17 cellular contexts compared by ENCODE assay signal in genomic region chr4:53113433-53114215, GRCh38.
DNase-seq lines count a peak whose midpoint lies in the region; ATAC-seq, FAIRE-seq and TF ChIP-seq lines count a peak whose summit lies in the region.
"Had no signal": no experiment of that assay in that cellular context is flagged by ENCODE, and none has a peak within 500 bp of the region (broad histone marks: within the 10 kb centered on the region; RNA-seq: fewer than 3 reads in every experiment).

No MANE protein-coding gene starts in this region.

- FAIRE-seq in H54 (lab: Jason Lieb, UNC): no peak

- peak; percentile 60 for ATAC-seq in activated CD8-positive, alpha-beta memory T cell treated with anti-CD3 and anti-CD28 coated beads, Interleukin-2, amount 10 ng/mL, durations not matched to agents 7 days and 5 days
- ATAC-seq in GM19463 (IDR thresholded peaks at IDR 0.05; ENCODE audit: unreplicated experiment): peak; percentile 70
- ATAC-seq in HG03469 (IDR thresholded peaks at IDR 0.05; ENCODE audit: unreplicated experiment): peak; percentile 78
- ATAC-seq in left lobe of liver: no peak
- ATAC-seq: HCT116 had no signal

- peaks cover 16% of the 10 kb centered on the region for H3K36me3 Mint-ChIP-seq in activated CD8-positive, alpha-beta memory T cell treated with anti-CD3 and anti-CD28 coated beads, Interleukin-2, amount 10 ng/mL, durations not matched to agents 7 days and 5 days

- no peak overlapping the region for H3K27ac Mint-ChIP-seq in activated CD8-positive, alpha-beta memory T cell treated with anti-CD3 and anti-CD28 coated beads, Interleukin-2, amount 10 ng/mL, durations not matched to agents 7 days and 5 days
- H3K27ac Mint-ChIP-seq: T-helper 1 cell treated with Interleukin-12 subunit alpha and Interleukin-12 subunit beta and Interleukin-4 antibody, amounts not matched to agents 30 μg/mL and 1 μg/mL, for 36 hours had no signal

- CTCF ChIA-PET in activated CD8-positive, alpha-beta memory T cell treated with anti-CD3 and anti-CD28 coated beads, Interleukin-2, amount 10 ng/mL, durations not matched to agents 7 days and 5 days (lab: Charles Lee): no interaction called here

- no peak overlapping the region for H3K4me3 Mint-ChIP-seq in activated CD8-positive, alpha-beta memory T cell treated with anti-CD3 and anti-CD28 coated beads, Interleukin-2, amount 10 ng/mL, durations not matched to agents 7 days and 5 days
- H3K4me3 Mint-ChIP-seq: T-helper 1 cell treated with Interleukin-12 subunit alpha and Interleukin-12 subunit beta and Interleukin-4 antibody, amounts not matched to agents 30 μg/mL and 1 μg/mL, for 36 hours had no signal

- no peak for DNase-seq in activated CD8-positive, alpha-beta memory T cell treated with anti-CD3 and anti-CD28 coated beads, Interleukin-2, amount 10 ng/mL, durations not matched to agents 7 days and 5 days
- DNase-seq in activated CD8-positive, alpha-beta memory T cell treated with anti-CD3 and anti-CD28 coated beads, Interleukin-2, amount 50 U/mL, for 48 hours: no peak
- peak; percentile 46 for DNase-seq in fibroblast of mammary gland (ENCODE audit: low read depth)
- DNase-seq in islet precursor cell: no peak
- no peak for DNase-seq in left lobe of liver (ENCODE audit: low spot score)
- no peak for DNase-seq in H54 (ENCODE audit: insufficient read length, low spot score)
- DNase-seq: activated CD4-positive, alpha-beta T cell treated with anti-CD3 and anti-CD28 coated beads for 4 hours; adrenal gland; dorsolateral prefrontal cortex; NCI-H1417 treated with DMSO at 0.1 percent for 48 hours; NCI-H446 treated with DMSO at 0.1 percent for 48 hours; posterior cingulate gyrus; uterus had no signal

- no peak overlapping the region for H3K4me3 ChIP-seq in fibroblast of mammary gland (ENCODE audit: control insufficient read depth, low read depth, low read length)
- H3K4me3 ChIP-seq: adrenal gland, dorsolateral prefrontal cortex, uterus had no signal

- H3K27me3 Mint-ChIP-seq in activated CD8-positive, alpha-beta memory T cell treated with anti-CD3 and anti-CD28 coated beads, Interleukin-2, amount 10 ng/mL, durations not matched to agents 7 days and 5 days: no peaks in the 10 kb centered on the region

- H3K4me1 Mint-ChIP-seq in activated CD8-positive, alpha-beta memory T cell treated with anti-CD3 and anti-CD28 coated beads, Interleukin-2, amount 10 ng/mL, durations not matched to agents 7 days and 5 days: peaks cover 12% of the 10 kb centered on the region

- TF ChIP-seq POLR2A in H54 (IDR thresholded peaks at IDR 0.05; ENCODE audit: low read depth, low read length): no peak

- no peak for TF ChIP-seq CTCF in fibroblast of mammary gland (conservative IDR thresholded peaks at IDR 0.05; ENCODE audit: control insufficient read depth, insufficient read depth, low read depth, low read length)

- no peaks in the 10 kb centered on the region for H3K9me3 Mint-ChIP-seq in activated CD8-positive, alpha-beta memory T cell treated with anti-CD3 and anti-CD28 coated beads, Interleukin-2, amount 10 ng/mL, durations not matched to agents 7 days and 5 days (ENCODE audit: low read depth)
